ENCODE assay signal across 31 cellular contexts in the genomic region with DNA sequence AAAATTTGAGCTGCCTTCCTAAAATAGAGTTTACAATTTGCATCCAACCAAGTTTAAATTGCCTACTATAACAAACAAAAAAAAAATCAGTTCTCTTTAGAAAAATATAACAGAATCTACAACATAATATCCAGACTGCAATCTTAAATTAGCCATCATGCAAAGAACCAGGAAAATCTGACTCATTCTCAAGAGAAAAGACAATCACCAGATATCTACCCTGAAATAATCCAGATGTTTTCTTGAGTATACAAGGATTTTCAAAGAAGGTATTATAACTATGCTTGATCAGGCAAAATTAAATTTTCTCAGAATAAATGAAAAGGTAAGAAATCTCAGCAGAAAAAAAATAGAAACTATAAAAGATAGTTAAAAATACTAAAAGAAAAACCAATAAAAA.
"Had no signal": no experiment of that assay in that cellular context is flagged by ENCODE, and none has a peak within 500 bp of the region (broad histone marks: within the 10 kb centered on the region; RNA-seq: fewer than 3 reads in every experiment).

No MANE protein-coding gene starts in this region.

- H3K36me3 ChIP-seq: brain microvascular endothelial cell had no signal

- H3K27me3 ChIP-seq: brain microvascular endothelial cell had no signal

- H3K9me3 Mint-ChIP-seq: activated naive CD4-positive, alpha-beta T cell treated with anti-CD3 and anti-CD28 coated beads, Interleukin-2, amount 50 U/mL, for 72 hours; activated naive CD8-positive, alpha-beta T cell treated with anti-CD3 and anti-CD28 coated beads, Interleukin-2, amount 50 U/mL, for 24 hours; activated T-cell treated with anti-CD3 and anti-CD28 coated beads, Interleukin-2, amount 50 U/mL, for 24 hours; activated T-helper 1 cell treated with anti-CD3 and anti-CD28 coated beads, Interleukin-12 subunit alpha, Interleukin-12 subunit beta, Interleukin-2, Interleukin-4 antibody, amounts not matched to agents 30 ng/mL and 10 ng/mL and 1 ng/mL, durations not matched to agents 14 hours and 24 hours and 36 hours; T-helper 1 cell treated with Interleukin-12 subunit alpha and Interleukin-12 subunit beta and Interleukin-4 antibody, amounts not matched to agents 30 μg/mL and 1 μg/mL, for 36 hours; WTC11 had no signal

- DNase-seq: activated CD4-positive, alpha-beta T cell treated with anti-CD3 and anti-CD28 coated beads for 48 hours; activated CD4-positive, alpha-beta T cell treated with anti-CD3 and anti-CD28 coated beads, Interleukin-2, amount 50 U/mL, for 4 hours; activated CD4-positive, CD25-positive, alpha-beta regulatory T cell treated with anti-CD3 and anti-CD28 coated beads, Interleukin-2, amount 50 U/mL, for 72 hours; activated CD8-positive, alpha-beta memory T cell treated with anti-CD3 and anti-CD28 coated beads, Interleukin-2, amount 10 ng/mL, durations not matched to agents 7 days and 5 days; activated effector memory CD4-positive, alpha-beta T cell treated with anti-CD3 and anti-CD28 coated beads, Interleukin-2, amount 50 U/mL, for 16 hours; activated naive CD4-positive, alpha-beta T cell treated with Interleukin-2 at 50 U/mL for 16 hours; activated naive CD8-positive, alpha-beta T cell treated with anti-CD3 and anti-CD28 coated beads, Interleukin-2, amount 50 U/mL, for 24 hours; activated T-cell treated with anti-CD3 and anti-CD28 coated beads, Interleukin-2, amount 50 U/mL, for 24 hours; brain microvascular endothelial cell; caudate nucleus; Karpas-422; MM.1S; NCI-H1105; NCI-H1436; NCI-H1694 treated with DMSO at 0.1 percent for 48 hours; NCI-H2029 treated with DMSO at 0.1 percent for 48 hours; NCI-H345; NCI-H510A treated with DMSO at 0.1 percent for 48 hours; NCI-H69; NK-92 treated with Interleukin-12 subunit alpha and Interleukin-12 subunit beta, amount 100 ng/mL, for 24 hours; OCI-M1; RPMI8226; T-helper 9 cell had no signal

- H3K27ac Mint-ChIP-seq: activated CD8-positive, alpha-beta memory T cell treated with anti-CD3 and anti-CD28 coated beads, Interleukin-2, amount 10 ng/mL, durations not matched to agents 7 days and 5 days; activated naive CD4-positive, alpha-beta T cell treated with anti-CD3 and anti-CD28 coated beads, Interleukin-2, amount 50 U/mL, for 72 hours; activated naive CD8-positive, alpha-beta T cell treated with anti-CD3 and anti-CD28 coated beads, Interleukin-2, amount 50 U/mL, for 24 hours; activated T-cell treated with anti-CD3 and anti-CD28 coated beads, Interleukin-2, amount 50 U/mL, for 24 hours; activated T-helper 1 cell treated with anti-CD3 and anti-CD28 coated beads, Interleukin-12 subunit alpha, Interleukin-12 subunit beta, Interleukin-2, Interleukin-4 antibody, amounts not matched to agents 30 ng/mL and 10 ng/mL and 1 ng/mL, durations not matched to agents 14 hours and 24 hours and 36 hours; T-helper 1 cell treated with Interleukin-12 subunit alpha and Interleukin-12 subunit beta and Interleukin-4 antibody, amounts not matched to agents 30 μg/mL and 1 μg/mL, for 36 hours; WTC11 had no signal

- H3K4me1 Mint-ChIP-seq: activated CD8-positive, alpha-beta memory T cell treated with anti-CD3 and anti-CD28 coated beads, Interleukin-2, amount 10 ng/mL, durations not matched to agents 7 days and 5 days; activated naive CD8-positive, alpha-beta T cell treated with anti-CD3 and anti-CD28 coated beads, Interleukin-2, amount 50 U/mL, for 24 hours had no signal

- H3K36me3 Mint-ChIP-seq: activated CD8-positive, alpha-beta memory T cell treated with anti-CD3 and anti-CD28 coated beads, Interleukin-2, amount 10 ng/mL, durations not matched to agents 7 days and 5 days; activated naive CD4-positive, alpha-beta T cell treated with anti-CD3 and anti-CD28 coated beads, Interleukin-2, amount 50 U/mL, for 72 hours; WTC11 had no signal

- H3K4me3 ChIP-seq: K562, SK-N-MC had no signal

- H3K27ac ChIP-seq: brain microvascular endothelial cell, SK-N-MC had no signal

- H3K4me3 Mint-ChIP-seq: activated CD8-positive, alpha-beta memory T cell treated with anti-CD3 and anti-CD28 coated beads, Interleukin-2, amount 10 ng/mL, durations not matched to agents 7 days and 5 days; activated naive CD8-positive, alpha-beta T cell treated with anti-CD3 and anti-CD28 coated beads, Interleukin-2, amount 50 U/mL, for 24 hours; activated T-cell treated with anti-CD3 and anti-CD28 coated beads, Interleukin-2, amount 50 U/mL, for 24 hours; activated T-helper 1 cell treated with anti-CD3 and anti-CD28 coated beads, Interleukin-12 subunit alpha, Interleukin-12 subunit beta, Interleukin-2, Interleukin-4 antibody, amounts not matched to agents 30 ng/mL and 10 ng/mL and 1 ng/mL, durations not matched to agents 14 hours and 24 hours and 36 hours; T-helper 1 cell treated with Interleukin-12 subunit alpha and Interleukin-12 subunit beta and Interleukin-4 antibody, amounts not matched to agents 30 μg/mL and 1 μg/mL, for 36 hours; WTC11 had no signal

- ATAC-seq: activated CD8-positive, alpha-beta memory T cell treated with anti-CD3 and anti-CD28 coated beads, Interleukin-2, amount 10 ng/mL, durations not matched to agents 7 days and 5 days; activated naive CD4-positive, alpha-beta T cell treated with anti-CD3 and anti-CD28 coated beads, Interleukin-2, amount 50 U/mL, for 72 hours; activated naive CD8-positive, alpha-beta T cell treated with anti-CD3 and anti-CD28 coated beads, Interleukin-2, amount 50 U/mL, for 24 hours; K562; Panc1; Right ventricle myocardium inferior; WTC11 had no signal

- H3K27me3 Mint-ChIP-seq: activated CD8-positive, alpha-beta memory T cell treated with anti-CD3 and anti-CD28 coated beads, Interleukin-2, amount 10 ng/mL, durations not matched to agents 7 days and 5 days; activated naive CD8-positive, alpha-beta T cell treated with anti-CD3 and anti-CD28 coated beads, Interleukin-2, amount 50 U/mL, for 24 hours; activated T-cell treated with anti-CD3 and anti-CD28 coated beads, Interleukin-2, amount 50 U/mL, for 24 hours had no signal
